In genomic region chr11:74749965-74750296, GRCh38 we compare ENCODE assay signal across 10 cellular contexts. TPM values are rescaled to one million over a fixed set of nuclear protein-coding genes. Genes with fewer than 3 reads are reported as not detected.
A peak's percentile ranks its signal among the peaks of the same experiment; 100 is the strongest.
DNase-seq lines count a peak whose midpoint lies in the region; ATAC-seq and TF ChIP-seq lines count a peak whose summit lies in the region.
"Had no signal": no experiment of that assay in that cellular context is flagged by ENCODE, and none has a peak within 500 bp of the region (broad histone marks: within the 10 kb centered on the region; RNA-seq: fewer than 3 reads in every experiment).

No MANE protein-coding gene starts in this region.

- H3K4me3 Mint-ChIP-seq in activated T-cell treated with anti-CD3 and anti-CD28 coated beads, Interleukin-2, amount 50 U/mL, for 24 hours, result peak overlapping the region; percentile 87
- H3K4me3 Mint-ChIP-seq in activated naive CD8-positive, alpha-beta T cell treated with anti-CD3 and anti-CD28 coated beads, Interleukin-2, amount 10 ng/mL, durations not matched to agents 7 days and 5 days, result peak overlapping the region; percentile 100

- peaks cover 15% of the 10 kb centered on the region for H3K36me3 Mint-ChIP-seq in activated T-cell treated with anti-CD3 and anti-CD28 coated beads, Interleukin-2, amount 50 U/mL, for 24 hours (ENCODE audit: low read depth)
- peaks cover 6% of the 10 kb centered on the region for H3K36me3 Mint-ChIP-seq in activated naive CD8-positive, alpha-beta T cell treated with anti-CD3 and anti-CD28 coated beads, Interleukin-2, amount 10 ng/mL, durations not matched to agents 7 days and 5 days

- peak overlapping the region; percentile 64 to 73 for H3K4me3 ChIP-seq in left lung
- H3K4me3 ChIP-seq in thymus (ENCODE audit: low read length), result peak overlapping the region; percentile 94

- intact Hi-C loops in left lung (cut with DNase I), result no loop called here

- H3K9me3 ChIP-seq in left lung (no peaks in the 10 kb centered on the region), thymus (ENCODE audit: control insufficient read depth) (no peaks in the 10 kb centered on the region)

- 50% methylated on average over 2 of the region's 2 CpGs for whole genome bisulfite sequencing in thymus

- H3K27ac ChIP-seq in left lung (peak overlapping the region; percentile 94 to 99), thymus (ENCODE audit: low read depth) (no peak overlapping the region)

- no peak for DNase-seq in activated T-cell treated with anti-CD3 and anti-CD28 coated beads, Interleukin-2, amount 50 U/mL, for 24 hours
- DNase-seq in activated T-cell treated with anti-CD3 and anti-CD28 coated beads for 4 hours (no peak), left lung (no peak), putamen (ENCODE audit: low spot score) (no peak), DMS153 (lab: John Stamatoyannopoulos, UW) (no peak), inferior parietal cortex (ENCODE audit: extremely low spot score) (no peak)
- no peak for DNase-seq in activated naive CD8-positive, alpha-beta T cell treated with anti-CD3 and anti-CD28 coated beads, Interleukin-2, amount 10 ng/mL, durations not matched to agents 7 days and 5 days

- H3K27me3 Mint-ChIP-seq in activated T-cell treated with anti-CD3 and anti-CD28 coated beads, Interleukin-2, amount 50 U/mL, for 24 hours, result no peaks in the 10 kb centered on the region
- no peaks in the 10 kb centered on the region for H3K27me3 Mint-ChIP-seq in activated naive CD8-positive, alpha-beta T cell treated with anti-CD3 and anti-CD28 coated beads, Interleukin-2, amount 10 ng/mL, durations not matched to agents 7 days and 5 days

- no peak for TF ChIP-seq CTCF in left lung (IDR thresholded peaks at IDR 0.05)

- POLR2A ChIA-PET in activated naive CD8-positive, alpha-beta T cell treated with anti-CD3 and anti-CD28 coated beads, Interleukin-2, amount 10 ng/mL, durations not matched to agents 7 days and 5 days (lab: Charles Lee), result interaction anchor here (0.8 to 1.4 kb wide), 3 partner anchors 157 to 257 kb away, joined by 3 to 5 read pairs (median 5); partner anchors contain the start of genes LIPT2 and POLD3

- no peaks in the 10 kb centered on the region for H3K9me3 Mint-ChIP-seq in activated T-cell treated with anti-CD3 and anti-CD28 coated beads, Interleukin-2, amount 50 U/mL, for 24 hours
- H3K9me3 Mint-ChIP-seq in activated naive CD8-positive, alpha-beta T cell treated with anti-CD3 and anti-CD28 coated beads, Interleukin-2, amount 10 ng/mL, durations not matched to agents 7 days and 5 days, result no peaks in the 10 kb centered on the region

- H3K4me1 Mint-ChIP-seq in activated T-cell treated with anti-CD3 and anti-CD28 coated beads, Interleukin-2, amount 50 U/mL, for 24 hours (ENCODE audit: low read depth), result peaks cover 55% of the 10 kb centered on the region
- peaks cover 25% of the 10 kb centered on the region for H3K4me1 Mint-ChIP-seq in activated naive CD8-positive, alpha-beta T cell treated with anti-CD3 and anti-CD28 coated beads, Interleukin-2, amount 10 ng/mL, durations not matched to agents 7 days and 5 days

- H3K4me1 ChIP-seq in left lung (peaks cover 36 to 63% of the 10 kb centered on the region in 2 donors), thymus (ENCODE audit: control insufficient read depth, insufficient read depth, low read length) (peaks cover 10% of the 10 kb centered on the region)

- ATAC-seq in activated naive CD8-positive, alpha-beta T cell treated with anti-CD3 and anti-CD28 coated beads, Interleukin-2, amount 10 ng/mL, durations not matched to agents 7 days and 5 days (ENCODE audit: low read depth), result no peak
- ATAC-seq in left lung, result no peak

- H3K27me3 ChIP-seq in left lung, result no peaks in the 10 kb centered on the region
- H3K27me3 ChIP-seq in thymus (ENCODE audit: control insufficient read depth, insufficient read depth), result no peaks in the 10 kb centered on the region

- H3K36me3 ChIP-seq in left lung, result no peaks in the 10 kb centered on the region
- no peaks in the 10 kb centered on the region for H3K36me3 ChIP-seq in thymus (ENCODE audit: control insufficient read depth, insufficient read depth)

- peak overlapping the region; percentile 88 for H3K27ac Mint-ChIP-seq in activated T-cell treated with anti-CD3 and anti-CD28 coated beads, Interleukin-2, amount 50 U/mL, for 24 hours
- H3K27ac Mint-ChIP-seq in activated naive CD8-positive, alpha-beta T cell treated with anti-CD3 and anti-CD28 coated beads, Interleukin-2, amount 10 ng/mL, durations not matched to agents 7 days and 5 days, result peak overlapping the region; percentile 97

RNA-seq across cellular contexts. Expression of gene RNF169, which starts 1.3 kb away (rescaled TPM):
- 10 to 100 TPM; 18.7 to 20.8 TPM for total RNA-seq in activated naive CD8-positive, alpha-beta T cell treated with anti-CD3 and anti-CD28 coated beads, Interleukin-2, amount 10 ng/mL, durations not matched to agents 7 days and 5 days
- total RNA-seq in left lung, result 10 to 100 TPM; 19.4 to 23.6 TPM
- polyA plus RNA-seq in thymus, result 5.5 TPM

RNA-seq across cellular contexts. Expression of gene CHRDL2, which starts 18.7 kb away (rescaled TPM):
- not detected for total RNA-seq in activated naive CD8-positive, alpha-beta T cell treated with anti-CD3 and anti-CD28 coated beads, Interleukin-2, amount 10 ng/mL, durations not matched to agents 7 days and 5 days
- 1 to 10 TPM; 1.3 to 5.2 TPM for total RNA-seq in left lung
- polyA plus RNA-seq in thymus, result 0.30 TPM
- total RNA-seq: Daoy, renal cortical epithelial cell had no signal
